9 cellular contexts compared by ENCODE assay signal in genomic region chr7:102125127-102125561, GRCh38.
DNase-seq lines count a peak whose midpoint lies in the region; ATAC-seq, FAIRE-seq and TF ChIP-seq lines count a peak whose summit lies in the region.
"Had no signal": no experiment of that assay in that cellular context is flagged by ENCODE, and none has a peak within 500 bp of the region (broad histone marks: within the 10 kb centered on the region; RNA-seq: fewer than 3 reads in every experiment).

No MANE protein-coding gene starts in this region.

- peak overlapping the region; percentile 58 for H3K27ac ChIP-seq in keratinocyte (ENCODE audit: control insufficient read depth, insufficient read depth, low read length)
- no peak overlapping the region for H3K27ac ChIP-seq in effector memory CD4-positive, alpha-beta T cell (ENCODE audit: insufficient read depth, low read length, poor library complexity, severe bottlenecking)

- H3K4me1 ChIP-seq in keratinocyte (ENCODE audit: control insufficient read depth, extremely low read depth, insufficient read depth, low read length): peaks cover 18% of the 10 kb centered on the region
- no peaks in the 10 kb centered on the region for H3K4me1 ChIP-seq in effector memory CD4-positive, alpha-beta T cell (ENCODE audit: control insufficient read depth, insufficient read depth, low read length, poor library complexity, severe bottlenecking)

- no peaks in the 10 kb centered on the region for H4K20me1 ChIP-seq in keratinocyte (ENCODE audit: control insufficient read depth, extremely low read depth, insufficient read depth, low read length)

- no peak overlapping the region for H3K9ac ChIP-seq in keratinocyte (ENCODE audit: control insufficient read depth, extremely low read depth, insufficient read depth, low read length)

- dilution Hi-C loops in keratinocyte (cut with MboI; ENCODE audit: extremely low pct_ligation_motif_present, low sequenced_read_pairs): no loop called here

- H3K79me2 ChIP-seq in keratinocyte (ENCODE audit: control insufficient read depth, insufficient read depth, low read length): no peaks in the 10 kb centered on the region

- H3K36me3 ChIP-seq in keratinocyte (ENCODE audit: control insufficient read depth in 2 of 2, extremely low read depth in 1 of 2, insufficient read depth in 2 of 2, low read length in 2 of 2): no peaks in the 10 kb centered on the region
- no peaks in the 10 kb centered on the region for H3K36me3 ChIP-seq in effector memory CD4-positive, alpha-beta T cell (ENCODE audit: control insufficient read depth, insufficient read depth, low read length)

- no peak for FAIRE-seq in keratinocyte (lab: Jason Lieb, UNC)

- peak overlapping the region; percentile 19 for H2AFZ ChIP-seq in keratinocyte (ENCODE audit: control insufficient read depth, low read length)

- CTCF ChIA-PET in AG04449 (lab: Yijun Ruan, JAX): no interaction called here

- peak overlapping the region; percentile 16 for H3K4me2 ChIP-seq in keratinocyte (ENCODE audit: control insufficient read depth, extremely low read depth, insufficient read depth, low read depth, low read length)

- ATAC-seq in HG02870 (IDR thresholded peaks at IDR 0.05; ENCODE audit: unreplicated experiment): no peak

- peak; percentile 55 for DNase-seq in AG04449 (ENCODE audit: low read depth, low spot score)
- DNase-seq in H4 (ENCODE audit: low spot score): peak; percentile 91
- peak; percentile 88 for DNase-seq in amniotic epithelial cell (ENCODE audit: low read depth)
- DNase-seq in keratinocyte (ENCODE audit: low read depth, low spot score): no peak
- no peak for DNase-seq in NCI-H69 (lab: John Stamatoyannopoulos, UW)
- DNase-seq in NCI-H2196 (lab: John Stamatoyannopoulos, UW; ENCODE audit: unreplicated experiment): no peak
- no peak for DNase-seq in effector memory CD4-positive, alpha-beta T cell
- DNase-seq: activated CD4-positive, alpha-beta T cell treated with anti-CD3 and anti-CD28 coated beads, Interleukin-2, amount 50 U/mL, for 4 hours had no signal

- H3K27me3 ChIP-seq in keratinocyte (ENCODE audit: control insufficient read depth, extremely low read depth, insufficient read depth, low read length): no peaks in the 10 kb centered on the region
- H3K27me3 ChIP-seq in effector memory CD4-positive, alpha-beta T cell (replicated peaks; ENCODE audit: control insufficient read depth, insufficient read depth, low read length, poor library complexity, severe bottlenecking): no peaks in the 10 kb centered on the region

- POLR2A ChIA-PET in AG04449 (lab: Yijun Ruan, JAX): no interaction called here

- TF ChIP-seq CTCF in AG04449 (IDR thresholded peaks at IDR 0.05; ENCODE audit: insufficient read depth, low read length, missing control alignments): peak; percentile 21
- TF ChIP-seq CTCF in keratinocyte (optimal IDR thresholded peaks at IDR 0.05 in 1 of 3, IDR thresholded peaks at IDR 0.05 in 1 of 3, conservative IDR thresholded peaks at IDR 0.05 in 1 of 3; ENCODE audit: extremely low read depth in 1 of 3, insufficient read depth in 2 of 3, low read length in 3 of 3): peak in 1 of 3 experiments; percentile 45

- H3K4me3 ChIP-seq in AG04449 (ENCODE audit: low read depth, low read length) (no peak overlapping the region), keratinocyte (ENCODE audit: control insufficient read depth in 2 of 3, extremely low read depth in 1 of 3, insufficient read depth in 2 of 3, low read depth in 1 of 3, low read length in 3 of 3) (no peak overlapping the region)
- no peak overlapping the region for H3K4me3 ChIP-seq in effector memory CD4-positive, alpha-beta T cell (ENCODE audit: insufficient read depth, low read depth, low read length, poor library complexity, severe bottlenecking)

- H3K9me1 ChIP-seq in keratinocyte (ENCODE audit: control insufficient read depth, extremely low read depth, insufficient read depth, low read length): no peaks in the 10 kb centered on the region

- H3K9me3 ChIP-seq in keratinocyte (ENCODE audit: control insufficient read depth, low read depth, low read length): no peaks in the 10 kb centered on the region
- no peaks in the 10 kb centered on the region for H3K9me3 ChIP-seq in effector memory CD4-positive, alpha-beta T cell (ENCODE audit: control insufficient read depth, low read length)

Comparison
In these comparisons a context has a peak if more than half of its experiments do, and no peak if none do; other contexts are left out.
1. DNase-seq: peak in AG04449 (single experiment), H4 (single experiment) and amniotic epithelial cell (single experiment); none in keratinocyte (single experiment), NCI-H69 (single experiment), NCI-H2196 (single experiment) and effector memory CD4-positive, alpha-beta T cell (0 of 3).